In genomic region chr19:1396768-1397679, GRCh38 we compare ENCODE assay signal across 28 cellular contexts. TPM values are rescaled to one million over a fixed set of nuclear protein-coding genes. Genes with fewer than 3 reads are reported as not detected.
DNase-seq lines count a peak whose midpoint lies in the region; ATAC-seq and TF ChIP-seq lines count a peak whose summit lies in the region.
"Had no signal": no experiment of that assay in that cellular context is flagged by ENCODE, and none has a peak within 500 bp of the region (broad histone marks: within the 10 kb centered on the region; RNA-seq: fewer than 3 reads in every experiment).

No MANE protein-coding gene starts in this region.

- H3K36me3 Mint-ChIP-seq in progenitor cell of endocrine pancreas (ENCODE audit: insufficient read depth) = peaks cover 3% of the 10 kb centered on the region
- H3K36me3 Mint-ChIP-seq: type B pancreatic cell had no signal

- no peak overlapping the region for H3K27ac ChIP-seq in GM23248
- peak overlapping the region in 53 of 59 donors; percentile 15 to 100 (median 94) for H3K27ac ChIP-seq in dorsolateral prefrontal cortex
- H3K27ac ChIP-seq: adrenal gland, epithelial cell of prostate, lower lobe of right lung, ovary, right atrium auricular region, spleen had no signal

- no peaks in the 10 kb centered on the region for H3K9me3 Mint-ChIP-seq in progenitor cell of endocrine pancreas (ENCODE audit: low read depth)
- H3K9me3 Mint-ChIP-seq: activated naive CD4-positive, alpha-beta T cell treated with anti-CD3 and anti-CD28 coated beads for 36 hours; activated T-cell treated with anti-CD3 and anti-CD28 coated beads, Interleukin-2, amount 50 U/mL, for 72 hours; brain; nephron; type B pancreatic cell had no signal

- H3K27ac Mint-ChIP-seq in progenitor cell of endocrine pancreas = no peak overlapping the region
- H3K27ac Mint-ChIP-seq: activated naive CD4-positive, alpha-beta T cell treated with anti-CD3 and anti-CD28 coated beads for 36 hours; activated T-cell treated with anti-CD3 and anti-CD28 coated beads, Interleukin-2, amount 50 U/mL, for 72 hours; CD14-positive monocyte; nephron; type B pancreatic cell had no signal

- H3K9me3 ChIP-seq in GM23248 (ENCODE audit: low read depth) = no peaks in the 10 kb centered on the region
- H3K9me3 ChIP-seq: adrenal gland, lower lobe of right lung, MG63, ovary, right atrium auricular region, SK-N-SH, spleen had no signal

- H3K79me2 ChIP-seq in GM23248 (ENCODE audit: insufficient read depth) = no peaks in the 10 kb centered on the region

- no peaks in the 10 kb centered on the region for H3K27me3 ChIP-seq in GM23248 (replicated peaks; ENCODE audit: insufficient read depth)
- H3K27me3 ChIP-seq in dorsolateral prefrontal cortex = no peaks in the 10 kb centered on the region
- H3K27me3 ChIP-seq: adrenal gland, MG63, ovary, right atrium auricular region had no signal

- H3K4me3 Mint-ChIP-seq in progenitor cell of endocrine pancreas (ENCODE audit: low read depth) = no peak overlapping the region
- H3K4me3 Mint-ChIP-seq: activated naive CD4-positive, alpha-beta T cell treated with anti-CD3 and anti-CD28 coated beads for 36 hours; activated T-cell treated with anti-CD3 and anti-CD28 coated beads, Interleukin-2, amount 50 U/mL, for 72 hours; brain; CD14-positive monocyte; type B pancreatic cell had no signal

- H3K27me3 Mint-ChIP-seq in progenitor cell of endocrine pancreas = no peaks in the 10 kb centered on the region
- H3K27me3 Mint-ChIP-seq: brain, type B pancreatic cell had no signal

- in situ Hi-C loops in GM23248 (cut with MboI) = no loop called here

- DNase-seq in GM23248 (peak; percentile 38), dorsolateral prefrontal cortex (no peak), retina (peak; percentile 12), progenitor cell of endocrine pancreas (ENCODE audit: low spot score, unreplicated experiment) (no peak), iPS-NIHi7 (ENCODE audit: extremely low spot score) (no peak), omental fat pad (ENCODE audit: low spot score) (no peak)
- DNase-seq: activated CD4-positive, alpha-beta T cell treated with anti-CD3 and anti-CD28 coated beads for 4 hours; activated naive CD4-positive, alpha-beta T cell treated with anti-CD3 and anti-CD28 coated beads for 36 hours; activated T-cell treated with anti-CD3 and anti-CD28 coated beads, Interleukin-2, amount 50 U/mL, for 72 hours; adrenal gland; effector CD8-positive, alpha-beta T cell; islet precursor cell; lower lobe of right lung; MG63; NCI-H1105 treated with DMSO at 0.1 percent for 48 hours; NCI-H2029; NCI-H526 treated with DMSO at 0.1 percent for 48 hours; ovary; SK-N-SH; spleen; T-helper 2 cell had no signal

- no peaks in the 10 kb centered on the region for H3K4me1 Mint-ChIP-seq in progenitor cell of endocrine pancreas (ENCODE audit: low read depth)
- H3K4me1 Mint-ChIP-seq: nephron had no signal

- no peaks in the 10 kb centered on the region for H3K36me3 ChIP-seq in GM23248 (ENCODE audit: low read depth)
- H3K36me3 ChIP-seq: MG63, ovary had no signal

- H3F3A ChIP-seq in GM23248 (ENCODE audit: insufficient read depth) = no peaks in the 10 kb centered on the region

- 0 out of 2 replicates have a peak, but pooled peaks cover 7% of the 10 kb centered on the region for H3K4me1 ChIP-seq in GM23248 (ENCODE audit: insufficient read depth)

- H4K20me1 ChIP-seq in GM23248 (ENCODE audit: insufficient read depth) = no peaks in the 10 kb centered on the region

- H2AFZ ChIP-seq in GM23248 = no peak overlapping the region

- H3K9ac ChIP-seq in GM23248 = no peak overlapping the region
- H3K9ac ChIP-seq: SK-N-SH had no signal

- no peak overlapping the region for H3K4me2 ChIP-seq in GM23248 (ENCODE audit: unreplicated experiment)
- H3K4me2 ChIP-seq: SK-N-SH had no signal

- TF ChIP-seq CTCF in dorsolateral prefrontal cortex (IDR thresholded peaks at IDR 0.05 in 54 of 56, conservative IDR thresholded peaks at IDR 0.05 in 2 of 56; ENCODE audit: low read depth in 1 of 56, partially characterized antibody in 56 of 56) (no peak), progenitor cell of endocrine pancreas (IDR thresholded peaks at IDR 0.05; ENCODE audit: unreplicated experiment) (no peak), omental fat pad (IDR thresholded peaks at IDR 0.05) (no peak)

- intact Hi-C loops in dorsolateral prefrontal cortex (cut with DNase I) = loop anchor here in 1 of 2 donors (1.0 kb wide), 1 partner anchor 37 kb away; no protein-coding TSS in a partner anchor

- no peak for ATAC-seq in omental fat pad (ENCODE audit: low FRiP score)
- ATAC-seq: activated T-cell treated with anti-CD3 and anti-CD28 coated beads, Interleukin-2, amount 50 U/mL, for 72 hours; lower lobe of right lung had no signal

- WGBS in GM23248 (ENCODE audit: low coverage in 1 of 2, low lambda C conversion rate in 2 of 2, missing lambda C conversion rate in 2 of 2), 2 experiments = 42 to 47% methylated on average over 22 to 39 of the region's 42 CpGs

- no peak overlapping the region for H3K4me3 ChIP-seq in GM23248
- H3K4me3 ChIP-seq in dorsolateral prefrontal cortex = no peak overlapping the region
- H3K4me3 ChIP-seq: adrenal gland, lower lobe of right lung, MG63, ovary, right atrium auricular region, spleen had no signal

- no peaks in the 10 kb centered on the region for H3K9me2 ChIP-seq in GM23248 (ENCODE audit: insufficient read depth)
- H3K9me2 ChIP-seq: SK-N-SH had no signal

TF ChIP-seq in PFSK-1, 5 proteins besides CTCF, POLR2A, EP300 and RAD21:
- no peak for TF ChIP-seq FOXP2 (optimal IDR thresholded peaks at IDR 0.05; ENCODE audit: borderline replicate concordance, extremely low read depth, extremely low read length, insufficient read depth)
- no peak for TF ChIP-seq REST (IDR thresholded peaks at IDR 0.05; ENCODE audit: insufficient read depth in 1 of 2, low read depth in 2 of 2, low read length in 2 of 2)
- TF ChIP-seq POLR2AphosphoS5 (IDR thresholded peaks at IDR 0.05; ENCODE audit: low read depth, low read length) = peak; percentile 47

RNA-seq across cellular contexts. Expression of gene GAMT, which starts 4.3 kb away (rescaled TPM):
- total RNA-seq in GM23248 (2014; rRNA removed; shearing (Covaris generic)) = 39.8 and 43.7 TPM in 2 replicates
- 40.1 and 43.1 TPM in 2 replicates for polyA plus RNA-seq in GM23248 (2016; fragmentation: Nextera tagmentation; extraction: Ambion mirVana)
- 160 TPM for polyA plus RNA-seq in PFSK-1 (2012; ENCODE audit: insufficient read length, low read depth)
- 10 to 100 TPM; 30.0 to 91.1 (median 47.4) TPM for total RNA-seq in dorsolateral prefrontal cortex
- 47.0 and 48.5 TPM in 2 replicates for total RNA-seq in progenitor cell of endocrine pancreas
- total RNA-seq in omental fat pad = 10 to 100 TPM; 10.8 to 16.2 (median 13.7) TPM

RNA-seq across cellular contexts. Expression of gene DAZAP1, which starts 10.4 kb away (rescaled TPM):
- total RNA-seq in GM23248 (2014; rRNA removed; shearing (Covaris generic)) = 56.6 and 59.4 TPM in 2 replicates
- polyA plus RNA-seq in GM23248 (2016; fragmentation: Nextera tagmentation; extraction: Ambion mirVana) = 11.0 and 12.8 TPM in 2 replicates
- 189 TPM for polyA plus RNA-seq in PFSK-1 (2012; ENCODE audit: insufficient read length, low read depth)
- total RNA-seq in dorsolateral prefrontal cortex (100 to 1,000 TPM in 3 of 120 experiments, 10 to 100 TPM in 117; 46.4 to 115 (median 70.5) TPM), progenitor cell of endocrine pancreas (131 and 136 TPM in 2 replicates), omental fat pad (10 to 100 TPM; 47.3 to 55.7 (median 51.1) TPM)

RNA-seq across cellular contexts. Expression of gene NDUFS7, which starts 13.3 kb away (rescaled TPM):
- 64.1 and 67.1 TPM in 2 replicates for total RNA-seq in GM23248 (2014; rRNA removed; shearing (Covaris generic))
- 173 and 177 TPM in 2 replicates for polyA plus RNA-seq in GM23248 (2016; fragmentation: Nextera tagmentation; extraction: Ambion mirVana)
- polyA plus RNA-seq in PFSK-1 (2012; ENCODE audit: insufficient read length, low read depth) = 475 TPM
- total RNA-seq in dorsolateral prefrontal cortex (100 to 1,000 TPM; 105 to 222 (median 151) TPM), progenitor cell of endocrine pancreas (56.8 and 62.4 TPM in 2 replicates), omental fat pad (100 to 1,000 TPM in 3 of 4 donors, 10 to 100 TPM in 1; 80.3 to 121 (median 114) TPM)

RNA-seq across cellular contexts. Expression of gene RPS15, which starts 41.2 kb away (rescaled TPM):
- 1,256 and 1,289 TPM in 2 replicates for total RNA-seq in GM23248 (2014; rRNA removed; shearing (Covaris generic))
- 921 and 947 TPM in 2 replicates for polyA plus RNA-seq in GM23248 (2016; fragmentation: Nextera tagmentation; extraction: Ambion mirVana)
- polyA plus RNA-seq in PFSK-1 (2012; ENCODE audit: insufficient read length, low read depth) = 2,659 TPM
- total RNA-seq in dorsolateral prefrontal cortex (100 to 1,000 TPM; 343 to 670 (median 497) TPM), progenitor cell of endocrine pancreas (917 and 938 TPM in 2 replicates), omental fat pad (1,000 to 10,000 TPM; 2,522 to 3,708 (median 2,994) TPM)

RNA-seq across cellular contexts. Expression of gene APC2, which starts 52.9 kb away (rescaled TPM):
- total RNA-seq in GM23248 (2014; rRNA removed; shearing (Covaris generic)) = 0.11 TPM in 1 of 2 replicates, not detected in the other
- 0.10 and 0.11 TPM in 2 replicates for polyA plus RNA-seq in GM23248 (2016; fragmentation: Nextera tagmentation; extraction: Ambion mirVana)
- polyA plus RNA-seq in PFSK-1 (2012; ENCODE audit: insufficient read length, low read depth) = 7.4 TPM
- 100 to 1,000 TPM; 130 to 289 (median 183) TPM for total RNA-seq in dorsolateral prefrontal cortex
- total RNA-seq in progenitor cell of endocrine pancreas = 5.2 and 5.8 TPM in 2 replicates
- total RNA-seq in omental fat pad = under 1 TPM in 2 of 4 donors, not detected in 2; 0.12 to 0.19 TPM
- polyA plus RNA-seq: CD14-positive monocyte had no signal

Comparison
In these comparisons a context has a peak if more than half of its experiments do, and no peak if none do; other contexts are left out.
1. DNase-seq: peak in GM23248 (single experiment) and retina (single experiment); none in dorsolateral prefrontal cortex (0 of 10), progenitor cell of endocrine pancreas (single experiment), iPS-NIHi7 (single experiment) and omental fat pad (single experiment).